Comparison of ENCODE assay signal across 10 cellular contexts in the genomic region with DNA sequence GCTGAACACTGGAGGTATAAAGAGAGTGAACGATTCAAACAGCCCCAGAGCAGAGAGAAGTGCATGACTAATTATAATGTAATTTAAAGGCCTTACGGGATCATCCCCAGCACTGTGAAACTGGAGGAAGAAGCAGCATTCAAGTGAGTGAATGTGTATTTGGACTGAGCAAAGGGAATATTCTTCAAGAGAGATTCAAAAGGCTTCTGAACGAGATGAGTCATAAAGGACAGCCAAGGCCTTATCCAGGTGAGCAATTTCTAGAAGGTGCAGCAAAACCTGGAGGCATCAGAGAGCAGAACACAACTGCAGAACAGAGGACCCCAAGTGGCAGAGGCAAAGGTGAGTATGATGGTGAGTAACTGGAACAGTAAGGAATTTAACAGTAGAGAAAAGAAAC.
DNase-seq lines count a peak whose midpoint lies in the region; ATAC-seq and TF ChIP-seq lines count a peak whose summit lies in the region.
"Had no signal": no experiment of that assay in that cellular context is flagged by ENCODE, and none has a peak within 500 bp of the region (broad histone marks: within the 10 kb centered on the region; RNA-seq: fewer than 3 reads in every experiment).

No MANE protein-coding gene starts in this region.

- in situ Hi-C loops in astrocyte of the cerebellum (cut with HindIII; ENCODE audit: low sequenced_read_pairs) = no loop called here

- TF ChIP-seq CTCF in astrocyte of the cerebellum (IDR thresholded peaks at IDR 0.05; ENCODE audit: low read depth, low read length, missing control alignments) = no peak

- DNase-seq in AG08396 (ENCODE audit: low spot score) (peak; percentile 11), astrocyte of the cerebellum (ENCODE audit: low read depth) (peak; percentile 35), NCI-H69 (lab: John Stamatoyannopoulos, UW) (no peak)
- no peak for DNase-seq in effector memory CD8-positive, alpha-beta T cell
- DNase-seq in central memory CD4-positive, alpha-beta T cell = no peak
- DNase-seq in effector CD8-positive, alpha-beta T cell (lab: John Stamatoyannopoulos, UW) = no peak
- DNase-seq: left colon, NCI-H1417 treated with DMSO at 0.1 percent for 48 hours had no signal

- ATAC-seq in GM19043 (IDR thresholded peaks at IDR 0.05; ENCODE audit: low read depth, unreplicated experiment) (peak; percentile 43), HG03045 (IDR thresholded peaks at IDR 0.05; ENCODE audit: unreplicated experiment) (peak; percentile 51)
- ATAC-seq in effector memory CD8-positive, alpha-beta T cell (replicated peaks) = no peak
- ATAC-seq: left colon had no signal

- no peaks in the 10 kb centered on the region for H3K9me3 Mint-ChIP-seq in effector memory CD8-positive, alpha-beta T cell

- no peaks in the 10 kb centered on the region for H3K27me3 Mint-ChIP-seq in effector memory CD8-positive, alpha-beta T cell

- no peak overlapping the region for H3K4me3 Mint-ChIP-seq in effector memory CD8-positive, alpha-beta T cell

- H3K27ac Mint-ChIP-seq in effector memory CD8-positive, alpha-beta T cell = peak overlapping the region in 1 of 2 donors; percentile 30

- peaks cover 6 to 8% of the 10 kb centered on the region in 2 donors for H3K4me1 Mint-ChIP-seq in effector memory CD8-positive, alpha-beta T cell (ENCODE audit: low read depth in 2 of 2)

- no peaks in the 10 kb centered on the region for H3K36me3 Mint-ChIP-seq in effector memory CD8-positive, alpha-beta T cell (ENCODE audit: insufficient read depth)

- peak overlapping the region; percentile 1 for H3K4me3 ChIP-seq in astrocyte of the cerebellum (ENCODE audit: low read depth, low read length)

Comparison
In these comparisons a context has a peak if more than half of its experiments do, and no peak if none do; other contexts are left out.
1. DNase-seq: peak in AG08396 (single experiment) and astrocyte of the cerebellum (single experiment); none in effector memory CD8-positive, alpha-beta T cell (0 of 3), NCI-H69 (single experiment), central memory CD4-positive, alpha-beta T cell (single experiment) and effector CD8-positive, alpha-beta T cell (single experiment).